In the genomic region with DNA sequence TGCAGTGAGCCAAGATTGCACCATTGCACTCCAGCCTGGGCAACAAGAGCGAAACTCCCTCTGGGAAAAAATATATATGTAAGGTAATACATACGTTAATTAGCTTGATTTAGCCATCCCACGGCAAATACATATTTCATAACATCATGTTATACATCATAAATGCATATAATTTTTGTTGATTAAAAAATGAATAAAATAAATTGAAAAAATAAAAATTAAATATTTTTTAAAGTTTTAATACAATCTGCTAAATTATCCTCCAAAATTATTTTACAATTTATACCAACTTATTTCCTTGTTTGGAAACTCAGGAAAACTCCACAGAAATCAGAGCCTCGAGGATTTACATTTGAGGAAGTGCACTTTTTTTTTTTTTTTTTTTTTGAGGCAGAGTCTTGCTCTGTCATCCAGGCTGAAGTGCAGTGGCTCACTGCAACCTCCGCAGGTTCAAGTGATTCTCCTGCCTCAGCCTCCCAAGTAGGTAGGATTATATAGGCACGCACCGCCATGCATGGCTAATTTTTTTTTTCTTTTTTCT, we compare ENCODE assay signal across 31 cellular contexts.
"Had no signal": no experiment of that assay in that cellular context is flagged by ENCODE, and none has a peak within 500 bp of the region (broad histone marks: within the 10 kb centered on the region; RNA-seq: fewer than 3 reads in every experiment).

No MANE protein-coding gene starts in this region.

- H3K4me1 ChIP-seq: adrenal gland, Peyer's patch had no signal

- H3K9me3 ChIP-seq: adrenal gland, Peyer's patch had no signal

- H3K4me3 ChIP-seq: adrenal gland, Peyer's patch had no signal

- FAIRE-seq: bronchial epithelial cell, colon had no signal

- ATAC-seq: activated CD4-positive, alpha-beta T cell treated with anti-CD3 and anti-CD28 coated beads for 36 hours; activated CD4-positive, CD25-positive, alpha-beta regulatory T cell treated with anti-CD3 and anti-CD28 coated beads, Interleukin-2, amount 50 U/mL, for 24 hours; activated CD8-positive, alpha-beta T cell treated with anti-CD3 and anti-CD28 coated beads, Interleukin-2, amount 10 ng/mL, durations not matched to agents 7 days and 5 days; activated naive CD4-positive, alpha-beta T cell treated with anti-CD3 and anti-CD28 coated beads, Interleukin-2, amount 50 U/mL, for 72 hours; PC-3 had no signal

- DNase-seq: activated CD4-positive, alpha-beta T cell treated with anti-CD3 and anti-CD28 coated beads for 36 hours; activated CD4-positive, alpha-beta T cell treated with anti-CD3 and anti-CD28 coated beads, Interleukin-2, amount 10 ng/mL, durations not matched to agents 7 days and 5 days; activated CD4-positive, alpha-beta T cell treated with anti-CD3 and anti-CD28 coated beads, Interleukin-2, amount 50 U/mL, for 48 hours; activated CD8-positive, alpha-beta T cell treated with anti-CD3 and anti-CD28 coated beads, Interleukin-2, amount 10 ng/mL, durations not matched to agents 7 days and 5 days; activated gamma-delta T cell treated with Interleukin-2 at 50 U/mL for 16 hours; activated naive CD4-positive, alpha-beta T cell treated with anti-CD3 and anti-CD28 coated beads for 36 hours; activated T-cell treated with anti-CD3 and anti-CD28 coated beads, Interleukin-2, amount 50 U/mL, for 24 hours; adrenal gland; anterior cingulate cortex; caudate nucleus; MM.1S; MV-4-11; NCI-H1092; NCI-H1436 treated with DMSO at 0.1 percent for 48 hours; NCI-H1694 treated with DMSO at 0.1 percent for 48 hours; NCI-H2029; NCI-H345; NCI-H524 treated with DMSO at 0.1 percent for 48 hours; NCI-H748 treated with DMSO at 0.1 percent for 48 hours; NK-92 treated with Interleukin-12 subunit alpha and Interleukin-12 subunit beta, amount 100 ng/mL, for 24 hours; PC-3; Peyer's patch; Right ventricle myocardium superior; SW 1271; T-helper 1 cell; T-helper 2 cell; T-helper 9 cell had no signal

- H3K27me3 ChIP-seq: adrenal gland, Peyer's patch had no signal

- H3K27ac ChIP-seq: adrenal gland, Peyer's patch had no signal
